In genomic region chr1:59776960-59777852, GRCh38 we compare ENCODE assay signal across 16 cellular contexts. TPM values are rescaled to one million over a fixed set of nuclear protein-coding genes. Genes with fewer than 3 reads are reported as not detected.
DNase-seq lines count a peak whose midpoint lies in the region; ATAC-seq, FAIRE-seq and TF ChIP-seq lines count a peak whose summit lies in the region.
"Had no signal": no experiment of that assay in that cellular context is flagged by ENCODE, and none has a peak within 500 bp of the region (broad histone marks: within the 10 kb centered on the region; RNA-seq: fewer than 3 reads in every experiment).

No MANE protein-coding gene starts in this region.

- RAD21 ChIA-PET in HCT116 (lab: Charles Lee; ENCODE audit: low non-redundant PET in 1 of 2, low total read pairs in 2 of 2, uncharacterized antibody in 2 of 2, unreplicated experiment in 2 of 2) = no interaction called here

- 0% methylated on average over 7 of the region's 7 CpGs for WGBS in K562 (ENCODE audit: insufficient coverage, low coverage, missing lambda C conversion rate)
- 47% methylated on average over 5 of the region's 7 CpGs for WGBS in HepG2 (ENCODE audit: low lambda C conversion rate)

- TF ChIP-seq CTCF in HCT116 (IDR thresholded peaks at IDR 0.05 in 2 of 3, conservative IDR thresholded peaks at IDR 0.05 in 1 of 3; ENCODE audit: borderline replicate concordance in 1 of 3, insufficient read depth in 1 of 3, low read depth in 2 of 3, low read length in 2 of 3) (peak in 1 of 3 experiments; percentile 34; a peak in 2 of 6 replicates), K562 (IDR thresholded peaks at IDR 0.05 in 2 of 3, conservative IDR thresholded peaks at IDR 0.05 in 1 of 3; ENCODE audit: insufficient read depth in 2 of 3, low read depth in 1 of 3, low read length in 3 of 3) (peak in 2 of 3 experiments; percentile 17 to 18; a peak in 2 of 6 replicates), HepG2 (CRISPR knock-in tag; IDR thresholded peaks at IDR 0.05) (peak; percentile 35)

- H3K27me3 ChIP-seq in HCT116 (ENCODE audit: insufficient read depth, low read length) (no peaks in the 10 kb centered on the region), K562 (ENCODE audit: control insufficient read depth in 2 of 2, insufficient read depth in 2 of 2, low read length in 2 of 2) (no peaks in the 10 kb centered on the region), HepG2 (ENCODE audit: control insufficient read depth in 1 of 2, insufficient read depth in 2 of 2, low read length in 2 of 2) (no peaks in the 10 kb centered on the region)
- H3K27me3 ChIP-seq: hepatocyte, Peyer's patch had no signal

- no peaks in the 10 kb centered on the region for H3K36me3 ChIP-seq in HCT116 (ENCODE audit: control insufficient read depth in 1 of 2, insufficient read depth in 2 of 2, low read length in 2 of 2)
- no peaks in the 10 kb centered on the region for H3K36me3 ChIP-seq in K562 (ENCODE audit: control insufficient read depth, insufficient read depth, low read length)
- no peaks in the 10 kb centered on the region for H3K36me3 ChIP-seq in HepG2 (replicated peaks in 1 of 2; ENCODE audit: control insufficient read depth in 1 of 2, insufficient read depth in 2 of 2, low read length in 2 of 2)
- H3K36me3 ChIP-seq: Peyer's patch had no signal

- H3K79me2 ChIP-seq in HCT116 (ENCODE audit: insufficient read depth, low read length) (no peaks in the 10 kb centered on the region), K562 (ENCODE audit: control insufficient read depth, insufficient read depth, low read length) (no peaks in the 10 kb centered on the region), HepG2 (ENCODE audit: insufficient read depth, low read length) (no peaks in the 10 kb centered on the region)
- H3K79me2 ChIP-seq: hepatocyte had no signal

- H3K9me2 ChIP-seq in HCT116 (ENCODE audit: insufficient read depth) = no peaks in the 10 kb centered on the region

- no peak for TF ChIP-seq EP300 in K562 (IDR thresholded peaks at IDR 0.05; ENCODE audit: low read length)
- no peak for TF ChIP-seq EP300 in HepG2 (IDR thresholded peaks at IDR 0.05; ENCODE audit: low read depth in 2 of 2, low read length in 2 of 2)
- no peak for TF ChIP-seq EP300 in HepG2 (CRISPR knock-in tag; IDR thresholded peaks at IDR 0.05; ENCODE audit: borderline replicate concordance)

- H3K4me1 ChIP-seq in HCT116 (ENCODE audit: control insufficient read depth in 1 of 2, insufficient read depth in 2 of 2, low read length in 2 of 2) (no peaks in the 10 kb centered on the region), K562 (replicated peaks in 1 of 2; ENCODE audit: control insufficient read depth in 2 of 2, insufficient read depth in 2 of 2, low read length in 2 of 2) (no peaks in the 10 kb centered on the region), HepG2 (ENCODE audit: insufficient read depth, low read length) (no peaks in the 10 kb centered on the region)
- H3K4me1 ChIP-seq: Peyer's patch had no signal

- no peak overlapping the region for H3K27ac ChIP-seq in HCT116 (ENCODE audit: low read depth, low read length)
- H3K27ac ChIP-seq in K562 (ENCODE audit: extremely low read depth, low read depth, low read length) = no peak overlapping the region
- H3K27ac ChIP-seq in HepG2 (ENCODE audit: extremely low read length, insufficient read depth, low read length) = no peak overlapping the region
- H3K27ac ChIP-seq: hepatocyte, Peyer's patch had no signal

- no peaks in the 10 kb centered on the region for H3K9me1 ChIP-seq in K562 (ENCODE audit: control insufficient read depth, insufficient read depth, low read length)

- H3K4me2 ChIP-seq in HCT116 (ENCODE audit: low read length) (no peak overlapping the region), K562 (ENCODE audit: insufficient read depth, low read length) (no peak overlapping the region), HepG2 (ENCODE audit: low read depth, low read length) (no peak overlapping the region)
- H3K4me2 ChIP-seq: hepatocyte had no signal

- intact Hi-C loops in HCT116 (cut with micrococcal nuclease) (no loop called here), K562 (cut with micrococcal nuclease) (no loop called here), HepG2 (cut with micrococcal nuclease; ENCODE audit: unreplicated experiment) (no loop called here)

- H3K9me3 ChIP-seq in HCT116 (ENCODE audit: control insufficient read depth in 1 of 2, insufficient read depth in 1 of 2, low read depth in 1 of 2, low read length in 2 of 2) (no peaks in the 10 kb centered on the region), K562 (replicated peaks; ENCODE audit: control insufficient read depth, insufficient read depth, low read depth, low read length) (no peaks in the 10 kb centered on the region), HepG2 (ENCODE audit: low read length) (no peaks in the 10 kb centered on the region)
- H3K9me3 ChIP-seq: Peyer's patch had no signal

- H3K9ac ChIP-seq in HCT116 (ENCODE audit: low read length) (no peak overlapping the region), K562 (ENCODE audit: insufficient read depth in 1 of 2, low read depth in 2 of 2, low read length in 2 of 2) (no peak overlapping the region), HepG2 (ENCODE audit: insufficient read depth, low read depth, low read length) (no peak overlapping the region)

- FAIRE-seq in K562 (lab: Jason Lieb, UNC) (no peak), HepG2 (lab: Jason Lieb, UNC) (no peak)

- TF ChIP-seq POLR2A in HCT116 (IDR thresholded peaks at IDR 0.05; ENCODE audit: borderline replicate concordance, extremely low read depth, insufficient read depth, insufficient read length) (no peak), K562 (conservative IDR thresholded peaks at IDR 0.05) (no peak), HepG2 (IDR thresholded peaks at IDR 0.05; ENCODE audit: insufficient read depth in 1 of 2, low read depth in 2 of 2, low read length in 2 of 2) (no peak)

- no peaks in the 10 kb centered on the region for H4K20me1 ChIP-seq in HCT116 (ENCODE audit: insufficient read depth)
- no peaks in the 10 kb centered on the region for H4K20me1 ChIP-seq in K562 (replicated peaks; ENCODE audit: control insufficient read depth, insufficient read depth, low read length)
- H4K20me1 ChIP-seq in HepG2 (ENCODE audit: insufficient read depth, low read length) = no peaks in the 10 kb centered on the region

- H3K4me3 ChIP-seq in HCT116 (replicated peaks in 1 of 2; ENCODE audit: low read depth in 1 of 2, low read length in 2 of 2) = no peak overlapping the region
- no peak overlapping the region for H3K4me3 ChIP-seq in K562
- no peak overlapping the region for H3K4me3 ChIP-seq in HepG2 (replicated peaks in 1 of 3; ENCODE audit: insufficient read depth in 1 of 3, low read depth in 2 of 3, low read length in 3 of 3)
- H3K4me3 ChIP-seq: hepatocyte, Peyer's patch had no signal

- ATAC-seq in HCT116 (peak; percentile 36; the same call in 1 of the 2 replicates), K562 (no peak), HepG2 (no peak), GM18517 (IDR thresholded peaks at IDR 0.05; ENCODE audit: unreplicated experiment) (no peak), HG03342 (IDR thresholded peaks at IDR 0.05; ENCODE audit: unreplicated experiment) (no peak)
- ATAC-seq: stimulated activated naive B cell treated with anti-CD40 and anti-IgM and Interleukin-4, amounts not matched to agents 10 μg/mL and 1 μg/mL and 100 μg/mL, for 72 hours had no signal

- BruUV-seq in HCT116 (replicated peaks; lab: Mats Ljungman, UMichigan) (no TSS peak), K562 (replicated peaks; lab: Mats Ljungman, UMichigan) (no TSS peak), HepG2 (replicated peaks; lab: Mats Ljungman, UMichigan) (no TSS peak)

- CTCF ChIA-PET in HCT116 (lab: Charles Lee) (no interaction called here), K562 (lab: Yijun Ruan, JAX; ENCODE audit: low intra/inter-chr PET ratio) (no interaction called here), HepG2 (lab: Yijun Ruan, JAX; ENCODE audit: low intra/inter-chr PET ratio, low total read pairs) (no interaction called here)

- H2AFZ ChIP-seq in HCT116 (ENCODE audit: low read depth, low read length, poor library complexity, severe bottlenecking) (no peak overlapping the region), K562 (ENCODE audit: low read depth, low read length) (no peak overlapping the region), HepG2 (ENCODE audit: low read length) (no peak overlapping the region)
- H2AFZ ChIP-seq: hepatocyte had no signal

- POLR2A ChIA-PET in HCT116 (lab: Charles Lee) = no interaction called here
- POLR2A ChIA-PET in K562 (lab: Yijun Ruan, JAX) = no interaction called here
- POLR2A ChIA-PET in HepG2 (lab: Yijun Ruan, JAX) = no interaction called here

- in situ Hi-C loops in K562 (cut with MboI) (no loop called here), HepG2 (cut with HindIII; ENCODE audit: extremely low pct_ligation_motif_present, low pct_unique_long_range_greater_than_20kb) (no loop called here)

- DNase-seq in AG20443 (ENCODE audit: low spot score) (peak; percentile 56), HCT116 (ENCODE audit: low read depth, low spot score) (no peak), K562 (ENCODE audit: extremely low read depth in 1 of 4, low spot score in 3 of 4) (no peak), HepG2 (ENCODE audit: low spot score) (no peak), NCI-H2227 treated with DMSO at 0.1 percent for 48 hours (lab: John Stamatoyannopoulos, UW) (no peak), NCI-H2081 treated with DMSO at 0.1 percent for 48 hours (lab: John Stamatoyannopoulos, UW) (no peak)
- DNase-seq: activated naive CD4-positive, alpha-beta T cell treated with anti-CD3 and anti-CD28 coated beads, Interleukin-2, amount 50 U/mL, for 16 hours; KG1; Peyer's patch; posterior cingulate gyrus; stimulated activated naive B cell treated with anti-CD40 and anti-IgM and Interleukin-4, amounts not matched to agents 10 μg/mL and 1 μg/mL and 100 μg/mL, for 72 hours; T1000 had no signal

- TF ChIP-seq RAD21 in HCT116 (IDR thresholded peaks at IDR 0.05; ENCODE audit: low read depth) = 0 out of 2 replicates have a peak, but pooled peaks have one; percentile 12
- peak in 1 of 2 experiments; percentile 42; a peak in 2 of 4 replicates for TF ChIP-seq RAD21 in K562 (CRISPR knock-in tag; conservative IDR thresholded peaks at IDR 0.05 in 1 of 2, IDR thresholded peaks at IDR 0.05 in 1 of 2)
- TF ChIP-seq RAD21 in HepG2 (CRISPR knock-in tag; IDR thresholded peaks at IDR 0.05) = no peak

RNA-seq across cellular contexts. Expression of gene HOOK1, which starts 37.5 kb away (rescaled TPM):
- total RNA-seq in HCT116 (2021; ENCODE audit: unreplicated experiment) (30.9 TPM), K562 (2014; rRNA removed) (under 0.01 TPM in 1 of 2 replicates, not detected in the other), K562 (2014; rRNA removed; fragmentation: Illumina TruSeq; extraction: Trizol) (not detected in 2 replicates), K562 (2015; rRNA removed; fragmentation: Illumina TruSeq; extraction: Trizol) (0.18 TPM in 1 of 2 replicates, not detected in the other), K562 (2021) (0.04 and 0.11 TPM in 2 replicates), HepG2 (2016; rRNA removed; fragmentation: Illumina TruSeq; extraction: Trizol) (24.2 and 48.0 TPM in 2 replicates)
- 9.4 and 9.6 TPM in 2 replicates for polyA plus RNA-seq in HCT116 (2012)
- total RNA-seq in K562 (2011; cell fraction: chromatin; rRNA removed; ENCODE audit: low replicate concordance) = not detected in 2 replicates
- total RNA-seq in K562 (2011; cell fraction: nucleolus; rRNA removed) = not detected in 2 replicates
- not detected in 2 replicates for total RNA-seq in K562 (2011; cell fraction: nucleoplasm; rRNA removed)
- polyA plus RNA-seq in K562 (2011; rRNA removed) (not detected in 2 replicates), K562 (2014; fragmentation: Illumina TruSeq; extraction: Trizol) (not detected in 2 replicates), K562 (2014; fragmentation: Nextera tagmentation; extraction: Ambion mirVana) (not detected), K562 (2014; rRNA removed) (not detected in 2 replicates), HepG2 (2011; rRNA removed) (9.1 and 11.3 TPM in 2 replicates)
- not detected in 2 replicates for polyA plus RNA-seq in K562 (2011; cell fraction: cytosol; rRNA removed)
- polyA plus RNA-seq in K562 (2011; cell fraction: nucleus; rRNA removed) = not detected in 2 replicates
- 0.04 TPM in 1 of 2 replicates, not detected in the other for polyA plus RNA-seq in K562 (2012)
- polyA minus RNA-seq in K562 (2011; rRNA and poly(A)+ RNA removed) = 0.06 TPM in 1 of 2 replicates, not detected in the other
- not detected in 2 replicates for polyA minus RNA-seq in K562 (2011; cell fraction: cytosol; rRNA and poly(A)+ RNA removed)
- polyA minus RNA-seq in K562 (2011; cell fraction: nucleus; rRNA and poly(A)+ RNA removed) = under 0.01 TPM in 1 of 2 replicates, not detected in the other
- 3.4 and 4.4 TPM in 2 replicates for total RNA-seq in HepG2 (2016; cell fraction: cytosol; rRNA removed; fragmentation: Illumina TruSeq; extraction: Trizol; ENCODE audit: low read depth)
- 24.0 and 49.5 TPM in 2 replicates for total RNA-seq in HepG2 (2016; cell fraction: insoluble cytoplasmic fraction; rRNA removed; fragmentation: Illumina TruSeq; extraction: Trizol)
- total RNA-seq in HepG2 (2016; cell fraction: membrane; rRNA removed; fragmentation: Illumina TruSeq; extraction: Trizol) = 5.4 and 6.7 TPM in 2 replicates
- total RNA-seq in HepG2 (2016; cell fraction: nucleus; rRNA removed; fragmentation: Illumina TruSeq; extraction: Trizol) = 33.3 and 34.9 TPM in 2 replicates
- 3.4 and 5.6 TPM in 2 replicates for polyA plus RNA-seq in HepG2 (2011; cell fraction: cytosol; rRNA removed)
- polyA plus RNA-seq in HepG2 (2011; cell fraction: nucleus; rRNA removed) = 7.2 and 9.6 TPM in 2 replicates
- 15.5 and 22.6 TPM in 2 replicates for polyA plus RNA-seq in HepG2 (2012)
- polyA plus RNA-seq in HepG2 (2016; cell fraction: cytosol; fragmentation: Illumina TruSeq; extraction: Trizol; ENCODE audit: low read depth) = 0.50 and 0.60 TPM in 2 replicates
- polyA plus RNA-seq in HepG2 (2016; cell fraction: insoluble cytoplasmic fraction; fragmentation: Illumina TruSeq; extraction: Trizol; ENCODE audit: low read depth) = 29.1 and 32.7 TPM in 2 replicates
- 2.0 TPM in 2 replicates for polyA plus RNA-seq in HepG2 (2016; cell fraction: membrane; fragmentation: Illumina TruSeq; extraction: Trizol; ENCODE audit: low read depth)
- polyA plus RNA-seq in HepG2 (2016; cell fraction: nucleus; fragmentation: Illumina TruSeq; extraction: Trizol; ENCODE audit: insufficient read depth, low read depth) = 33.8 and 35.1 TPM in 2 replicates
- polyA minus RNA-seq in HepG2 (2011; rRNA and poly(A)+ RNA removed; ENCODE audit: low replicate concordance) = 3.9 and 27.1 TPM in 2 replicates
- 11.6 and 19.9 TPM in 2 replicates for polyA minus RNA-seq in HepG2 (2011; cell fraction: cytosol; rRNA and poly(A)+ RNA removed)
- 46.5 and 48.3 TPM in 2 replicates for polyA minus RNA-seq in HepG2 (2011; cell fraction: nucleus; rRNA and poly(A)+ RNA removed)
- total RNA-seq: mesenteric fat pad had no signal
